9 cellular contexts compared by ENCODE assay signal in genomic region chr4:40289366-40290188, GRCh38. TPM values are rescaled to one million over a fixed set of nuclear protein-coding genes. Genes with fewer than 3 reads are reported as not detected.
A peak's percentile ranks its signal among the peaks of the same experiment; 100 is the strongest.
DNase-seq lines count a peak whose midpoint lies in the region; ATAC-seq and TF ChIP-seq lines count a peak whose summit lies in the region.
"Had no signal": no experiment of that assay in that cellular context is flagged by ENCODE, and none has a peak within 500 bp of the region (broad histone marks: within the 10 kb centered on the region; RNA-seq: fewer than 3 reads in every experiment).

No MANE protein-coding gene starts in this region.

- peaks cover 3 to 8% of the 10 kb centered on the region in 2 experiments; a peak in 4 of 5 replicates for H3K9me3 Mint-ChIP-seq in H9

- no peak overlapping the region for H3K18ac ChIP-seq in H9 (ENCODE audit: insufficient read length, low read depth, low read length)

- no peak overlapping the region for H3K4me2 ChIP-seq in H9 (ENCODE audit: insufficient read depth, insufficient read length, low read length)

- H2AFZ ChIP-seq in H9 (ENCODE audit: low read length) = peak overlapping the region; percentile 72

- H3K79me1 ChIP-seq in H9 (ENCODE audit: insufficient read depth, low read depth, low read length, poor library complexity, severe bottlenecking) = no peaks in the 10 kb centered on the region

- ATAC-seq in foreskin keratinocyte (no peak), HG02571 (IDR thresholded peaks at IDR 0.05; ENCODE audit: unreplicated experiment) (no peak), HG03571 (IDR thresholded peaks at IDR 0.05; ENCODE audit: unreplicated experiment) (no peak)

- no peak overlapping the region for H2BK12ac ChIP-seq in H9 (ENCODE audit: insufficient read length, low read depth, low read length)

- H3K14ac ChIP-seq in H9 (ENCODE audit: insufficient read depth, low read length) = no peak overlapping the region

- no peaks in the 10 kb centered on the region for H3K27me3 ChIP-seq in H9 (ENCODE audit: insufficient read depth, low read length)
- H3K27me3 ChIP-seq in foreskin keratinocyte = no peaks in the 10 kb centered on the region

- peak overlapping the region; percentile 1 to 40 (median 8); a peak in 3 of 7 replicates for H3K27ac Mint-ChIP-seq in H9

- H2BK5ac ChIP-seq in H9 (ENCODE audit: insufficient read length, low read length) = no peak overlapping the region

- peaks cover 3 to 5% (median 3%) of the 10 kb centered on the region in 3 experiments; a peak in 2 of 7 replicates for H3K36me3 Mint-ChIP-seq in H9 (ENCODE audit: insufficient read depth in 1 of 3, low read depth in 3 of 3)

- H3K4me3 Mint-ChIP-seq in H9 = no peak overlapping the region; a peak in 1 of 5 replicates

- H2BK15ac ChIP-seq in H9 (ENCODE audit: low read depth, low read length) = no peak overlapping the region

- TF ChIP-seq CTCF in H9 (conservative IDR thresholded peaks at IDR 0.05) (no peak), foreskin keratinocyte (conservative IDR thresholded peaks at IDR 0.05) (no peak)

- H3K23me2 ChIP-seq in H9 (ENCODE audit: insufficient read length, low read depth, low read length, poor library complexity, severe bottlenecking) = no peaks in the 10 kb centered on the region

- H4K91ac ChIP-seq in H9 (ENCODE audit: insufficient read length, low read depth, low read length) = no peak overlapping the region

- no CpG with 5 or more reads among the region's 7 CpGs for WGBS in H9 (ENCODE audit: extremely low coverage, insufficient read length, low lambda C conversion rate)

- no peak overlapping the region for H2BK120ac ChIP-seq in H9 (ENCODE audit: low read depth, low read length, poor library complexity, severe bottlenecking)

- H3K23ac ChIP-seq in H9 (ENCODE audit: insufficient read length, low read depth, low read length) = no peak overlapping the region

- no peaks in the 10 kb centered on the region for H3K79me2 ChIP-seq in H9 (ENCODE audit: insufficient read depth, low read length)

- DNase-seq in COR-L47 (lab: John Stamatoyannopoulos, UW) (peak; percentile 39), H9 (no peak), RPMI7951 (ENCODE audit: low read depth) (peak; percentile 74), foreskin keratinocyte (peak; percentile 45 to 64), DMS114 treated with DMSO at 0.1 percent for 48 hours (lab: John Stamatoyannopoulos, UW; ENCODE audit: unreplicated experiment) (no peak), ureter (ENCODE audit: low spot score) (no peak)

- H3K9me3 ChIP-seq in H9 (ENCODE audit: control insufficient read depth, low read depth, low read length) = peaks cover under 1% of the 10 kb centered on the region

- no peak overlapping the region for H3K4ac ChIP-seq in H9 (ENCODE audit: low read depth, low read length)

- H3T11ph ChIP-seq in H9 (ENCODE audit: low read length) = no peak overlapping the region

- H3K4me1 Mint-ChIP-seq in H9 = peaks cover 9 to 12% of the 10 kb centered on the region in 2 experiments

- H4K8ac ChIP-seq in H9 (replicated peaks; ENCODE audit: insufficient read length, low read depth, low read length) = no peak overlapping the region

- H4K20me1 ChIP-seq in H9 (ENCODE audit: control insufficient read depth, insufficient read depth, insufficient read length) = no peaks in the 10 kb centered on the region

- no peak overlapping the region for H3K56ac ChIP-seq in H9 (ENCODE audit: insufficient read length, low read depth, low read length)

- no peak overlapping the region for H2BK20ac ChIP-seq in H9 (ENCODE audit: low read depth, low read length, poor library complexity, severe bottlenecking)

- H3K27me3 Mint-ChIP-seq in H9 (ENCODE audit: low read depth) = peaks cover 12% of the 10 kb centered on the region

- peaks cover 2% of the 10 kb centered on the region; the same call in 1 of the 2 replicates for H3K4me1 ChIP-seq in H9 (ENCODE audit: insufficient read depth, low read length)
- peaks cover 22% of the 10 kb centered on the region for H3K4me1 ChIP-seq in foreskin keratinocyte

- H4K5ac ChIP-seq in H9 (ENCODE audit: insufficient read length, low read depth, low read length) = no peak overlapping the region

- no peak overlapping the region for H3K9ac ChIP-seq in H9 (ENCODE audit: extremely low read depth, insufficient read length, low read length)

- H2AK5ac ChIP-seq in H9 (ENCODE audit: insufficient read length, low read length) = no peak overlapping the region

- H3K27ac ChIP-seq in H9 (ENCODE audit: insufficient read length, low read depth, low read length) (no peak overlapping the region), foreskin keratinocyte (peak overlapping the region; percentile 84)

RNA-seq across cellular contexts. Expression of gene CHRNA9, which starts 45.6 kb away (rescaled TPM):
- total RNA-seq in H9 (2021) = 1.2 and 1.3 TPM in 2 replicates
- 0.48 and 0.59 TPM in 2 replicates for total RNA-seq in RPMI7951 (2014; rRNA removed; shearing (Covaris generic))
- total RNA-seq in foreskin keratinocyte = 0.07 TPM in 1 of 2 replicates, not detected in the other
- 0.10 TPM in 1 of 2 replicates, not detected in the other for polyA plus RNA-seq in foreskin keratinocyte
- not detected for total RNA-seq in ureter
- total RNA-seq: pulmonary artery endothelial cell had no signal

Comparison
In these comparisons a context has a peak if more than half of its experiments do, and no peak if none do; other contexts are left out.
1. DNase-seq: peak in COR-L47 (single experiment), RPMI7951 (single experiment) and foreskin keratinocyte (2 of 2); none in H9 (single experiment), DMS114 treated with DMSO at 0.1 percent for 48 hours (single experiment) and ureter (single experiment).